17 cellular contexts compared by ENCODE assay signal in genomic region chr15:101185770-101186169, GRCh38.
DNase-seq lines count a peak whose midpoint lies in the region; ATAC-seq and TF ChIP-seq lines count a peak whose summit lies in the region.
"Had no signal": no experiment of that assay in that cellular context is flagged by ENCODE, and none has a peak within 500 bp of the region (broad histone marks: within the 10 kb centered on the region; RNA-seq: fewer than 3 reads in every experiment).

No MANE protein-coding gene starts in this region.

- peaks cover 65% of the 10 kb centered on the region for H3K4me1 Mint-ChIP-seq in WTC11

- DNase-seq in right atrium auricular region (ENCODE audit: low spot score) = no peak
- DNase-seq in Right ventricle myocardium superior = no peak
- DNase-seq in WTC11 (ENCODE audit: low spot score) = no peak
- DNase-seq in left kidney (ENCODE audit: low read depth, low spot score) = peak; percentile 57
- DNase-seq in GM20000 (ENCODE audit: low spot score) = no peak
- DNase-seq: BE2C; CD4-positive, alpha-beta memory T cell; DMS79 treated with DMSO at 0.1 percent for 48 hours; MG63; NCI-H1092 treated with DMSO at 0.1 percent for 48 hours; NCI-H1694 treated with DMSO at 0.1 percent for 48 hours; PC-9 had no signal

- CTCF ChIA-PET in WTC11 (lab: Charles Lee) = interaction anchor here (1.8 kb wide), 1 partner anchor 177 kb away, joined by 5 read pairs; no protein-coding TSS in a partner anchor

- H3K36me3 Mint-ChIP-seq in WTC11 = peaks cover 15% of the 10 kb centered on the region

- H3K27ac ChIP-seq in right atrium auricular region = peak overlapping the region; percentile 87 to 88
- H3K27ac ChIP-seq: KMS-11, PC-9 had no signal

- POLR2A ChIA-PET in WTC11 (lab: Charles Lee) = interaction anchor here (0.6 kb wide), 1 partner anchor 1987 kb away, joined by 3 read pairs; no protein-coding TSS in a partner anchor

- ATAC-seq in Right ventricle myocardium superior (ENCODE audit: poor library complexity) (no peak), WTC11 (no peak), GM21619 (IDR thresholded peaks at IDR 0.05; ENCODE audit: unreplicated experiment) (no peak), HG03520 (IDR thresholded peaks at IDR 0.05; ENCODE audit: unreplicated experiment) (no peak)
- ATAC-seq: GM23338, Right ventricle myocardium inferior had no signal

- no peak overlapping the region for H3K4me3 ChIP-seq in right atrium auricular region
- H3K4me3 ChIP-seq: GM23338, MG63, PC-9 had no signal

- peaks cover 0 to 88% of the 10 kb centered on the region in 2 donors for H3K4me1 ChIP-seq in right atrium auricular region

- no peaks in the 10 kb centered on the region for H3K9me3 ChIP-seq in right atrium auricular region
- H3K9me3 ChIP-seq: BE2C had no signal

- TF ChIP-seq CTCF in right atrium auricular region (IDR thresholded peaks at IDR 0.05) = no peak
- TF ChIP-seq CTCF in WTC11 (IDR thresholded peaks at IDR 0.05) = no peak
- no peak for TF ChIP-seq CTCF in GM20000 (IDR thresholded peaks at IDR 0.05; ENCODE audit: extremely low read depth, missing control alignments)

- no peaks in the 10 kb centered on the region for H3K27me3 ChIP-seq in right atrium auricular region
- H3K27me3 ChIP-seq: BE2C, MG63 had no signal

- H3K27me3 Mint-ChIP-seq in WTC11 (ENCODE audit: low read depth) = no peaks in the 10 kb centered on the region
- H3K27me3 Mint-ChIP-seq: CD4-positive, alpha-beta memory T cell had no signal

- no peaks in the 10 kb centered on the region for H3K36me3 ChIP-seq in right atrium auricular region

- intact Hi-C loops in Right ventricle myocardium superior (cut with DNase I) = no loop called here

- H3K4me3 Mint-ChIP-seq in WTC11 = no peak overlapping the region
- H3K4me3 Mint-ChIP-seq: CD4-positive, alpha-beta memory T cell; GM23338 had no signal

- peak overlapping the region; percentile 34 for H3K27ac Mint-ChIP-seq in WTC11
- H3K27ac Mint-ChIP-seq: GM23338 had no signal

- no peaks in the 10 kb centered on the region for H3K9me3 Mint-ChIP-seq in WTC11
- H3K9me3 Mint-ChIP-seq: CD4-positive, alpha-beta memory T cell; GM23338 had no signal

TF ChIP-seq in WTC11, 78 proteins besides CTCF, POLR2A, EP300 and RAD21:
- no peak for TF ChIP-seq ZBTB43 (CRISPR knock-in tag; IDR thresholded peaks at IDR 0.05)
- TF ChIP-seq MLX (CRISPR knock-in tag; IDR thresholded peaks at IDR 0.05) = no peak
- no peak for TF ChIP-seq PRDM15 (CRISPR knock-in tag; IDR thresholded peaks at IDR 0.05)
- no peak for TF ChIP-seq CREM (CRISPR knock-in tag; IDR thresholded peaks at IDR 0.05)
TF ChIP-seq in WTC11: peak in this region for 0.
